Comparison of ENCODE assay signal across 28 cellular contexts in the genomic region with DNA sequence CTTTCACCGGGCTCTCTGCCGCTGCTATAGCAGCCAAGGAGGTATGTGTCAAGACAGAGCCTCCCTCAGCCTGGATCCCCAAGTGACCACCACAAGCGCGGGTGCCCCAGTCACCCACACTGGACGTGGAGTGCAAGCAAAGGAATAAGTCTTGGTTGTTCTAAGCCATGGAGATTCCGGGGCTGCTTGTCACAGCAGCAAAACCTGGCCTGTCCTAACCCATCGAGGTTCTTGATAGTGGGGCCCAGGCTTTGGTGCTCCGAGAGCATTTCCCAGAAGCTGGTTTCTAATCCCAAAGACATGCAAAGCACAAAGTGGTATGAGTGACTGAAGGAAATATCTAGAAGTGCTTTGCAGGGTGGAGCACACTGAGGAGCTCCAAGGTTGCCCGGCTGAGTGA.
"Had no signal": no experiment of that assay in that cellular context is flagged by ENCODE, and none has a peak within 500 bp of the region (broad histone marks: within the 10 kb centered on the region; RNA-seq: fewer than 3 reads in every experiment).

No MANE protein-coding gene starts in this region.

- H3K27me3 Mint-ChIP-seq: dendritic cell treated with granulocyte-macrophage colony-stimulating factor and Interleukin-4, amounts not matched to agents 40 ng/mL and 50 ng/mL, for 4 days; effector memory CD8-positive, alpha-beta T cell; naive B cell had no signal

- H3K36me3 ChIP-seq: colonic mucosa had no signal

- H3K27ac Mint-ChIP-seq: dendritic cell treated with granulocyte-macrophage colony-stimulating factor and Interleukin-4, amounts not matched to agents 40 ng/mL and 50 ng/mL, for 4 days; effector memory CD8-positive, alpha-beta T cell; endodermal cell; mesothelial cell of epicardium; naive B cell had no signal

- H3K4me3 Mint-ChIP-seq: dendritic cell treated with granulocyte-macrophage colony-stimulating factor and Interleukin-4, amounts not matched to agents 40 ng/mL and 50 ng/mL, for 4 days; effector memory CD8-positive, alpha-beta T cell; endodermal cell; mesothelial cell of epicardium; naive B cell had no signal

- H3K27me3 ChIP-seq: colonic mucosa, esophagus squamous epithelium, gastrocnemius medialis, heart right ventricle, left lung had no signal

- FAIRE-seq: endometrium, islet of Langerhans, keratinocyte had no signal

- H3K4me3 ChIP-seq: colonic mucosa, esophagus squamous epithelium, gastrocnemius medialis, heart right ventricle, left lung, lower lobe of right lung, mucosa of descending colon had no signal

- H3K9me3 Mint-ChIP-seq: dendritic cell treated with granulocyte-macrophage colony-stimulating factor and Interleukin-4, amounts not matched to agents 40 ng/mL and 50 ng/mL, for 4 days; effector memory CD8-positive, alpha-beta T cell; mesothelial cell of epicardium had no signal

- H3K9me3 ChIP-seq: colonic mucosa, esophagus squamous epithelium, gastrocnemius medialis, heart right ventricle, left lung, lower lobe of right lung, mucosa of descending colon had no signal

- H3K27ac ChIP-seq: colonic mucosa, epithelial cell of prostate, esophagus squamous epithelium, gastrocnemius medialis, heart right ventricle, left lung, lower lobe of right lung had no signal

- ATAC-seq: effector memory CD8-positive, alpha-beta T cell; esophagus mucosa; gastrocnemius medialis; heart right ventricle; left cardiac atrium; left lung; left ventricle myocardium superior; lower lobe of right lung; mucosa of descending colon had no signal

- DNase-seq: colonic mucosa; cortex of kidney; effector CD8-positive, alpha-beta T cell; effector memory CD8-positive, alpha-beta T cell; endodermal cell; erythroblast; esophagus squamous epithelium; foreskin fibroblast; foreskin melanocyte; gastrocnemius medialis; glutamatergic neuron; head of caudate nucleus; heart right ventricle; hippocampal formation; left cardiac atrium; left lung; left ventricle myocardium superior; lower lobe of right lung; mesenchymal stem cell; mucosa of descending colon; naive B cell had no signal

- H3K4me1 ChIP-seq: colonic mucosa, esophagus squamous epithelium, gastrocnemius medialis, heart right ventricle, lower lobe of right lung had no signal

- H3K4me1 Mint-ChIP-seq: mesothelial cell of epicardium, naive B cell had no signal
